8 cellular contexts compared by ENCODE assay signal in the genomic region with DNA sequence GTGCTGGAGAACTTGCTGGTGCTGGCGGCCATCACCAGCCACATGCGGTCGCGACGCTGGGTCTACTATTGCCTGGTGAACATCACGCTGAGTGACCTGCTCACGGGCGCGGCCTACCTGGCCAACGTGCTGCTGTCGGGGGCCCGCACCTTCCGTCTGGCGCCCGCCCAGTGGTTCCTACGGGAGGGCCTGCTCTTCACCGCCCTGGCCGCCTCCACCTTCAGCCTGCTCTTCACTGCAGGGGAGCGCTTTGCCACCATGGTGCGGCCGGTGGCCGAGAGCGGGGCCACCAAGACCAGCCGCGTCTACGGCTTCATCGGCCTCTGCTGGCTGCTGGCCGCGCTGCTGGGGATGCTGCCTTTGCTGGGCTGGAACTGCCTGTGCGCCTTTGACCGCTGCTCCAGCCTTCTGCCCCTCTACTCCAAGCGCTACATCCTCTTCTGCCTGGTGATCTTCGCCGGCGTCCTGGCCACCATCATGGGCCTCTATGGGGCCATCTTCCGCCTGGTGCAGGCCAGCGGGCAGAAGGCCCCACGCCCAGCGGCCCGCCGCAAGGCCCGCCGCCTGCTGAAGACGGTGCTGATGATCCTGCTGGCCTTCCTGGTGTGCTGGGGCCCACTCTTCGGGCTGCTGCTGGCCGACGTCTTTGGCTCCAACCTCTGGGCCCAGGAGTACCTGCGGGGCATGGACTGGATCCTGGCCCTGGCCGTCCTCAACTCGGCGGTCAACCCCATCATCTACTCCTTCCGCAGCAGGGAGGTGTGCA. TPM values are rescaled to one million over a fixed set of nuclear protein-coding genes. Genes with fewer than 3 reads are reported as not detected.
DNase-seq lines count a peak whose midpoint lies in the region; ATAC-seq and TF ChIP-seq lines count a peak whose summit lies in the region.

No MANE protein-coding gene starts in this region.

- peak; percentile 6 for ATAC-seq in HG03378 (IDR thresholded peaks at IDR 0.05; ENCODE audit: unreplicated experiment)
- ATAC-seq in activated naive CD4-positive, alpha-beta T cell treated with anti-CD3 and anti-CD28 coated beads, Interleukin-2, amount 50 U/mL, for 72 hours, result peak; percentile 5 to 18
- no peak for ATAC-seq in HG03025 (IDR thresholded peaks at IDR 0.05; ENCODE audit: low FRiP score, unreplicated experiment)
- ATAC-seq in GM21786 (IDR thresholded peaks at IDR 0.05; ENCODE audit: unreplicated experiment), result no peak

- no peak overlapping the region for H3K27ac ChIP-seq in rectal smooth muscle tissue (ENCODE audit: low read depth, low read length)

- DNase-seq in GM13976 (ENCODE audit: low spot score) (peak; percentile 57), mucosa of gallbladder (ENCODE audit: low spot score) (no peak), NCI-H1048 (lab: John Stamatoyannopoulos, UW) (no peak)
- DNase-seq in activated naive CD4-positive, alpha-beta T cell treated with anti-CD3 and anti-CD28 coated beads, Interleukin-2, amount 50 U/mL, for 72 hours (ENCODE audit: low spot score in 2 of 2), result peak in 1 of 2 donors; percentile 37

- H3K4me3 ChIP-seq in rectal smooth muscle tissue (ENCODE audit: low read length), result peak overlapping the region; percentile 57

- in situ Hi-C loops in GM13976 (cut with MboI; ENCODE audit: low sequenced_read_pairs, unreplicated experiment), result no loop called here

- peak overlapping the region; percentile 21 for H3K9ac ChIP-seq in rectal smooth muscle tissue (ENCODE audit: low read length)

- no peaks in the 10 kb centered on the region for H3K36me3 ChIP-seq in rectal smooth muscle tissue (ENCODE audit: control insufficient read depth, insufficient read depth, low read length)

- no peaks in the 10 kb centered on the region for H3K4me1 ChIP-seq in rectal smooth muscle tissue (ENCODE audit: control insufficient read depth, insufficient read depth, low read length)

- H3K27me3 ChIP-seq in rectal smooth muscle tissue (ENCODE audit: control insufficient read depth, insufficient read depth, low read length), result no peaks in the 10 kb centered on the region

- peak overlapping the region; percentile 94 to 98 for H3K27ac Mint-ChIP-seq in activated naive CD4-positive, alpha-beta T cell treated with anti-CD3 and anti-CD28 coated beads, Interleukin-2, amount 50 U/mL, for 72 hours

- H3K9me3 Mint-ChIP-seq in activated naive CD4-positive, alpha-beta T cell treated with anti-CD3 and anti-CD28 coated beads, Interleukin-2, amount 50 U/mL, for 72 hours, result no peaks in the 10 kb centered on the region

- no peak for TF ChIP-seq CTCF in GM13976 (IDR thresholded peaks at IDR 0.05; ENCODE audit: borderline replicate concordance, control extremely low read depth, extremely low read depth, insufficient read depth, missing control alignments)

- peaks cover 23 to 28% of the 10 kb centered on the region in 2 donors for H3K36me3 Mint-ChIP-seq in activated naive CD4-positive, alpha-beta T cell treated with anti-CD3 and anti-CD28 coated beads, Interleukin-2, amount 50 U/mL, for 72 hours

RNA-seq across cellular contexts. Expression of a gene that starts 0.6 kb away (rescaled TPM):
- total RNA-seq in activated naive CD4-positive, alpha-beta T cell treated with anti-CD3 and anti-CD28 coated beads, Interleukin-2, amount 50 U/mL, for 72 hours, result 10 to 100 TPM; 18.6 to 62.1 TPM
- total RNA-seq in mucosa of gallbladder, result 2.4 TPM

RNA-seq across cellular contexts. Expression of a gene that starts 6.6 kb away (rescaled TPM):
- total RNA-seq in activated naive CD4-positive, alpha-beta T cell treated with anti-CD3 and anti-CD28 coated beads, Interleukin-2, amount 50 U/mL, for 72 hours, result 10 to 100 TPM; 41.7 to 63.3 TPM
- total RNA-seq in mucosa of gallbladder, result 44.9 TPM

RNA-seq across cellular contexts. Expression of a gene that starts 43.3 kb away (rescaled TPM):
- 100 to 1,000 TPM in 1 of 2 donors, 1 to 10 TPM in 1; 3.0 to 105 TPM for total RNA-seq in activated naive CD4-positive, alpha-beta T cell treated with anti-CD3 and anti-CD28 coated beads, Interleukin-2, amount 50 U/mL, for 72 hours
- 6.4 TPM for total RNA-seq in mucosa of gallbladder

RNA-seq across cellular contexts. Expression of a gene that starts 45.3 kb away (rescaled TPM):
- under 1 TPM in 1 of 2 donors, not detected in 1; 0.66 TPM for total RNA-seq in activated naive CD4-positive, alpha-beta T cell treated with anti-CD3 and anti-CD28 coated beads, Interleukin-2, amount 50 U/mL, for 72 hours
- total RNA-seq in mucosa of gallbladder, result 0.49 TPM

Comparison
In these comparisons a context has a peak if more than half of its experiments do, and no peak if none do; other contexts are left out.
1. ATAC-seq: peak in HG03378 (single experiment) and activated naive CD4-positive, alpha-beta T cell treated with anti-CD3 and anti-CD28 coated beads, Interleukin-2, amount 50 U/mL, for 72 hours (2 of 2); none in HG03025 (single experiment) and GM21786 (single experiment).